Comparison of ENCODE assay signal across 15 cellular contexts in the genomic region with DNA sequence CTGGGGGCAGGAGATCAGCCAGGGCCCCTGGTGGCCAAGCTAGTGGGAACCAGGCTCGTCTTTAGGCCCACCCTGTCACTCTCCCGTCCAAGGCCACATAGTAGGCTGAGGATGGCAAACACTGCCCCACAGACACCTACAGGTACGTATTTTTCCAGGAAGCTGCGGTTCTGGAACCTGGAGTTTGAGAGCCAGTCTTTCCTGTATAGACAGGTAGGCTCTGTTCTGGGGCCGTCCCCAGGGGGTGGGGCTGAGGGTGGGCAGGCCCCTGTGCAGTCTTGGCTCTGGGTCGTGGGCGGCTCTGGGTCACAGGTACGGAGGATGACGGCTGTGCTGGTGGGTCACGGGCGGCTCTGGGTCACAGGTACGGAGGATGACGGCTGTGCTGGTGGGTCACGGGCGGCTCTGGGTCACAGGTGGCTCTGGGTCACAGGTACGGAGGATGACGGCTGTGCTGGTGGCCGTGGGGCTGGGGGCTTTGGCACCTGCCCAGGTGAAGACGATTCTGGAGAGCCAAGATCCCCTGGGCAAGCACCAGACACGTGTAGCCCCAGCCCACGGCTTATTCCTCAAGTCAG. TPM values are rescaled to one million over a fixed set of nuclear protein-coding genes. Genes with fewer than 3 reads are reported as not detected.
DNase-seq lines count a peak whose midpoint lies in the region; ATAC-seq lines count a peak whose summit lies in the region.
"Had no signal": no experiment of that assay in that cellular context is flagged by ENCODE, and none has a peak within 500 bp of the region (broad histone marks: within the 10 kb centered on the region; RNA-seq: fewer than 3 reads in every experiment).

No MANE protein-coding gene starts in this region.

- peak overlapping the region; percentile 87 for H3K27ac Mint-ChIP-seq in activated T-cell treated with anti-CD3 and anti-CD28 coated beads, Interleukin-2, amount 50 U/mL, for 24 hours
- H3K27ac Mint-ChIP-seq in T-helper 17 cell, result peak overlapping the region; percentile 57
- peak overlapping the region in 1 of 2 donors; percentile 42 for H3K27ac Mint-ChIP-seq in stimulated activated naive CD8-positive, alpha-beta T cell treated with anti-CD3 and anti-CD28 coated beads, Interleukin-15, amount 100 ng/mL, for 72 hours

- no peaks in the 10 kb centered on the region for H3K9me3 Mint-ChIP-seq in activated T-cell treated with anti-CD3 and anti-CD28 coated beads, Interleukin-2, amount 50 U/mL, for 24 hours
- no peaks in the 10 kb centered on the region for H3K9me3 Mint-ChIP-seq in stimulated activated naive CD8-positive, alpha-beta T cell treated with anti-CD3 and anti-CD28 coated beads, Interleukin-15, amount 100 ng/mL, for 72 hours

- H3K36me3 ChIP-seq in esophagus (ENCODE audit: control insufficient read depth in 2 of 2, insufficient read depth in 2 of 2, low read length in 1 of 2), result peaks cover 0 to 52% of the 10 kb centered on the region in 2 donors
- H3K36me3 ChIP-seq: colonic mucosa had no signal

- no peak for DNase-seq in activated T-cell treated with anti-CD3 and anti-CD28 coated beads, Interleukin-2, amount 50 U/mL, for 24 hours
- DNase-seq in activated T-cell treated with anti-CD3 and anti-CD28 coated beads for 4 hours (no peak), T-helper 17 cell (no peak), RKO (ENCODE audit: low spot score) (no peak), NCI-H69 (lab: John Stamatoyannopoulos, UW) (no peak)
- DNase-seq in stimulated activated naive CD8-positive, alpha-beta T cell treated with anti-CD3 and anti-CD28 coated beads, Interleukin-15, amount 100 ng/mL, for 72 hours, result no peak
- DNase-seq: activated naive CD4-positive, alpha-beta T cell treated with anti-CD3 and anti-CD28 coated beads, Interleukin-2, amount 50 U/mL, for 16 hours; colonic mucosa; NCI-H1436; NCI-H526 treated with DMSO at 0.1 percent for 48 hours; SIG-M5; transverse colon had no signal

- H3K27me3 Mint-ChIP-seq in activated T-cell treated with anti-CD3 and anti-CD28 coated beads, Interleukin-2, amount 50 U/mL, for 24 hours, result no peaks in the 10 kb centered on the region
- H3K27me3 Mint-ChIP-seq in T-helper 17 cell, result no peaks in the 10 kb centered on the region
- no peaks in the 10 kb centered on the region for H3K27me3 Mint-ChIP-seq in stimulated activated naive CD8-positive, alpha-beta T cell treated with anti-CD3 and anti-CD28 coated beads, Interleukin-15, amount 100 ng/mL, for 72 hours

- ATAC-seq in T-helper 17 cell, result no peak
- ATAC-seq in stimulated activated naive CD8-positive, alpha-beta T cell treated with anti-CD3 and anti-CD28 coated beads, Interleukin-15, amount 100 ng/mL, for 72 hours, result no peak
- ATAC-seq in HG03469 (IDR thresholded peaks at IDR 0.05; ENCODE audit: unreplicated experiment), result no peak
- ATAC-seq: activated CD4-positive, CD25-positive, alpha-beta regulatory T cell treated with anti-CD3 and anti-CD28 coated beads, Interleukin-2, amount 50 U/mL, for 24 hours had no signal

- H3K4me3 Mint-ChIP-seq in activated T-cell treated with anti-CD3 and anti-CD28 coated beads, Interleukin-2, amount 50 U/mL, for 24 hours, result peak overlapping the region; percentile 38
- peak overlapping the region; percentile 36 for H3K4me3 Mint-ChIP-seq in T-helper 17 cell
- H3K4me3 Mint-ChIP-seq in stimulated activated naive CD8-positive, alpha-beta T cell treated with anti-CD3 and anti-CD28 coated beads, Interleukin-15, amount 100 ng/mL, for 72 hours, result peak overlapping the region; percentile 9 to 41

- 61 to 66% methylated on average over 20 to 21 of the region's 21 CpGs for WGBS in esophagus, 2 donors

- H3K27me3 ChIP-seq in esophagus (ENCODE audit: control insufficient read depth in 1 of 2, insufficient read depth in 2 of 2, low read length in 2 of 2), result no peaks in the 10 kb centered on the region
- H3K27me3 ChIP-seq: colonic mucosa, transverse colon had no signal

- peaks cover 63% of the 10 kb centered on the region for H3K36me3 Mint-ChIP-seq in activated T-cell treated with anti-CD3 and anti-CD28 coated beads, Interleukin-2, amount 50 U/mL, for 24 hours (ENCODE audit: low read depth)
- no peaks in the 10 kb centered on the region for H3K36me3 Mint-ChIP-seq in T-helper 17 cell (ENCODE audit: low read depth)

- peak overlapping the region; percentile 97 to 98 for H3K27ac ChIP-seq in esophagus (ENCODE audit: low read depth in 2 of 2, low read length in 1 of 2)
- H3K27ac ChIP-seq: colonic mucosa had no signal

- no peaks in the 10 kb centered on the region for H3K9me3 ChIP-seq in T-helper 17 cell (ENCODE audit: control insufficient read depth, low read length, poor library complexity, severe bottlenecking)
- H3K9me3 ChIP-seq in esophagus (ENCODE audit: control insufficient read depth in 2 of 2, insufficient read depth in 1 of 2, low read depth in 1 of 2, low read length in 1 of 2), result no peaks in the 10 kb centered on the region
- H3K9me3 ChIP-seq: colonic mucosa, transverse colon had no signal

- H3K4me1 Mint-ChIP-seq in activated T-cell treated with anti-CD3 and anti-CD28 coated beads, Interleukin-2, amount 50 U/mL, for 24 hours (ENCODE audit: low read depth), result peaks cover 26% of the 10 kb centered on the region
- H3K4me1 Mint-ChIP-seq in T-helper 17 cell, result peaks cover 17% of the 10 kb centered on the region
- peaks cover 43% of the 10 kb centered on the region for H3K4me1 Mint-ChIP-seq in stimulated activated naive CD8-positive, alpha-beta T cell treated with anti-CD3 and anti-CD28 coated beads, Interleukin-15, amount 100 ng/mL, for 72 hours

- H3K4me3 ChIP-seq in esophagus (ENCODE audit: low read depth in 1 of 2, low read length in 2 of 2), result peak overlapping the region; percentile 73 to 87
- H3K4me3 ChIP-seq: colonic mucosa, transverse colon had no signal

- peaks cover 17 to 37% of the 10 kb centered on the region in 2 donors for H3K4me1 ChIP-seq in esophagus (ENCODE audit: control insufficient read depth in 2 of 2, insufficient read depth in 2 of 2, low read length in 1 of 2)

RNA-seq across cellular contexts. Expression of a gene that starts 2.2 kb away (rescaled TPM):
- total RNA-seq in T-helper 17 cell, result 10 to 100 TPM; 10.6 to 14.9 TPM
- 10 to 100 TPM; 24.4 to 24.8 TPM for polyA plus RNA-seq in esophagus

RNA-seq across cellular contexts. Expression of a gene that starts 2.8 kb away (rescaled TPM):
- total RNA-seq in T-helper 17 cell, result 10 to 100 TPM; 63.5 to 66.2 TPM
- polyA plus RNA-seq in esophagus, result 100 to 1,000 TPM in 1 of 2 donors, 10 to 100 TPM in 1; 47.7 to 120 TPM

RNA-seq across cellular contexts. Expression of a gene that starts 13.9 kb away (rescaled TPM):
- 100 to 1,000 TPM; 130 to 132 TPM for total RNA-seq in T-helper 17 cell
- 100 to 1,000 TPM in 1 of 2 donors, 10 to 100 TPM in 1; 74.1 to 127 TPM for polyA plus RNA-seq in esophagus

RNA-seq across cellular contexts. Expression of a gene that starts 14.0 kb away (rescaled TPM):
- 10 to 100 TPM; 14.3 to 15.7 TPM for total RNA-seq in T-helper 17 cell
- polyA plus RNA-seq in esophagus, result 10 to 100 TPM; 38.3 to 73.1 TPM

RNA-seq across cellular contexts. Expression of a gene that starts 20.5 kb away (rescaled TPM):
- under 1 TPM; 0.72 to 0.96 TPM for total RNA-seq in T-helper 17 cell
- 1 to 10 TPM in 1 of 2 donors, under 1 TPM in 1; 0.28 to 1.9 TPM for polyA plus RNA-seq in esophagus
